17 cellular contexts compared by ENCODE assay signal in genomic region chr14:33979613-33980276, GRCh38. TPM values are rescaled to one million over a fixed set of nuclear protein-coding genes. Genes with fewer than 3 reads are reported as not detected.
DNase-seq lines count a peak whose midpoint lies in the region; ATAC-seq, FAIRE-seq and TF ChIP-seq lines count a peak whose summit lies in the region.
"Had no signal": no experiment of that assay in that cellular context is flagged by ENCODE, and none has a peak within 500 bp of the region (broad histone marks: within the 10 kb centered on the region; RNA-seq: fewer than 3 reads in every experiment).

No MANE protein-coding gene starts in this region.

- ATAC-seq in activated naive CD8-positive, alpha-beta T cell treated with anti-CD3 and anti-CD28 coated beads, Interleukin-2, amount 10 ng/mL, durations not matched to agents 7 days and 5 days (ENCODE audit: low read depth), result no peak
- no peak for ATAC-seq in GM23338
- ATAC-seq in HG03442 (IDR thresholded peaks at IDR 0.05; ENCODE audit: unreplicated experiment), result peak; percentile 73
- ATAC-seq in Right ventricle myocardium inferior, result no peak
- no peak for ATAC-seq in GM21526 (IDR thresholded peaks at IDR 0.05; ENCODE audit: low FRiP score, unreplicated experiment)
- ATAC-seq in naive thymus-derived CD4-positive, alpha-beta T cell, result no peak
- ATAC-seq: SK-N-SH treated with all-trans-retinoic acid at 6 μM for 48 hours had no signal

- peaks cover 14% of the 10 kb centered on the region for H3K4me1 Mint-ChIP-seq in activated naive CD8-positive, alpha-beta T cell treated with anti-CD3 and anti-CD28 coated beads, Interleukin-2, amount 10 ng/mL, durations not matched to agents 7 days and 5 days
- no peaks in the 10 kb centered on the region for H3K4me1 Mint-ChIP-seq in activated naive CD8-positive, alpha-beta T cell treated with anti-CD3 and anti-CD28 coated beads for 36 hours
- H3K4me1 Mint-ChIP-seq in GM23338, result no peaks in the 10 kb centered on the region
- peaks cover 0 to 30% (median 0%) of the 10 kb centered on the region in 7 donors for H3K4me1 Mint-ChIP-seq in naive thymus-derived CD4-positive, alpha-beta T cell

- CTCF ChIA-PET in naive thymus-derived CD4-positive, alpha-beta T cell (lab: Charles Lee), result no interaction called here

- no peak overlapping the region for H3K4me3 ChIP-seq in GM23338
- no peak overlapping the region for H3K4me3 ChIP-seq in naive thymus-derived CD4-positive, alpha-beta T cell (ENCODE audit: low read length)
- H3K4me3 ChIP-seq: skin epidermis had no signal

- no peak overlapping the region for H3K4me2 ChIP-seq in GM23338

- intact Hi-C loops in Right ventricle myocardium inferior (cut with DNase I), result no loop called here
- intact Hi-C loops in naive thymus-derived CD4-positive, alpha-beta T cell (cut with micrococcal nuclease), result no loop called here

- H3K9me3 ChIP-seq in naive thymus-derived CD4-positive, alpha-beta T cell (ENCODE audit: control insufficient read depth in 2 of 3, low read length in 3 of 3), result no peaks in the 10 kb centered on the region

- H3K9me2 ChIP-seq in GM23338 (ENCODE audit: insufficient read depth), result peaks cover 3% of the 10 kb centered on the region; the same call in 1 of the 2 replicates

- peak overlapping the region; percentile 61 for H3K27ac Mint-ChIP-seq in activated naive CD8-positive, alpha-beta T cell treated with anti-CD3 and anti-CD28 coated beads, Interleukin-2, amount 10 ng/mL, durations not matched to agents 7 days and 5 days
- no peak overlapping the region for H3K27ac Mint-ChIP-seq in activated naive CD8-positive, alpha-beta T cell treated with anti-CD3 and anti-CD28 coated beads for 36 hours
- no peak overlapping the region; the same call in 1 of the 2 replicates for H3K27ac Mint-ChIP-seq in GM23338
- no peak overlapping the region for H3K27ac Mint-ChIP-seq in naive thymus-derived CD4-positive, alpha-beta T cell
- H3K27ac Mint-ChIP-seq: activated B cell treated with CpG ODN at 0.5 μM for 24 hours, type B pancreatic cell had no signal

- H3K4me3 Mint-ChIP-seq in activated naive CD8-positive, alpha-beta T cell treated with anti-CD3 and anti-CD28 coated beads, Interleukin-2, amount 10 ng/mL, durations not matched to agents 7 days and 5 days, result no peak overlapping the region
- H3K4me3 Mint-ChIP-seq in activated naive CD8-positive, alpha-beta T cell treated with anti-CD3 and anti-CD28 coated beads for 36 hours, result no peak overlapping the region
- H3K4me3 Mint-ChIP-seq in GM23338, result no peak overlapping the region
- no peak overlapping the region for H3K4me3 Mint-ChIP-seq in naive thymus-derived CD4-positive, alpha-beta T cell
- H3K4me3 Mint-ChIP-seq: activated B cell treated with CpG ODN at 0.5 μM for 24 hours, type B pancreatic cell had no signal

- H3K4me1 ChIP-seq in GM23338 (ENCODE audit: insufficient read depth), result no peaks in the 10 kb centered on the region
- H3K4me1 ChIP-seq in naive thymus-derived CD4-positive, alpha-beta T cell (ENCODE audit: control insufficient read depth in 2 of 2, insufficient read depth in 2 of 2, low read length in 2 of 2), result no peaks in the 10 kb centered on the region

- H2AFZ ChIP-seq in GM23338, result 0 out of 2 replicates have a peak overlapping the region, but pooled peaks have one; percentile 28

- H4K20me1 ChIP-seq in GM23338 (replicated peaks; ENCODE audit: insufficient read depth), result no peaks in the 10 kb centered on the region

- POLR2A ChIA-PET in activated naive CD8-positive, alpha-beta T cell treated with anti-CD3 and anti-CD28 coated beads, Interleukin-2, amount 10 ng/mL, durations not matched to agents 7 days and 5 days (lab: Charles Lee), result interaction anchor here (0.5 to 0.6 kb wide), 3 partner anchors 28 to 161 kb away, joined by 3 to 4 read pairs (median 4); no protein-coding TSS in a partner anchor
- POLR2A ChIA-PET in naive thymus-derived CD4-positive, alpha-beta T cell (lab: Charles Lee), result no interaction called here

- H3K27me3 Mint-ChIP-seq in activated naive CD8-positive, alpha-beta T cell treated with anti-CD3 and anti-CD28 coated beads, Interleukin-2, amount 10 ng/mL, durations not matched to agents 7 days and 5 days, result peaks cover 12% of the 10 kb centered on the region
- H3K27me3 Mint-ChIP-seq in activated naive CD8-positive, alpha-beta T cell treated with anti-CD3 and anti-CD28 coated beads for 36 hours, result peaks cover 5% of the 10 kb centered on the region
- no peaks in the 10 kb centered on the region for H3K27me3 Mint-ChIP-seq in GM23338 (ENCODE audit: insufficient read depth, low read depth, poor library complexity)
- H3K27me3 Mint-ChIP-seq in naive thymus-derived CD4-positive, alpha-beta T cell, result peaks cover 0 to 29% (median 0%) of the 10 kb centered on the region in 5 donors
- H3K27me3 Mint-ChIP-seq: type B pancreatic cell had no signal

- peaks cover 3% of the 10 kb centered on the region for H3K36me3 Mint-ChIP-seq in activated naive CD8-positive, alpha-beta T cell treated with anti-CD3 and anti-CD28 coated beads, Interleukin-2, amount 10 ng/mL, durations not matched to agents 7 days and 5 days
- H3K36me3 Mint-ChIP-seq in activated naive CD8-positive, alpha-beta T cell treated with anti-CD3 and anti-CD28 coated beads for 36 hours, result no peaks in the 10 kb centered on the region
- H3K36me3 Mint-ChIP-seq in GM23338 (ENCODE audit: low read depth), result peaks cover 2% of the 10 kb centered on the region; the same call in 2 of the 3 replicates
- peaks cover 0 to 16% (median 0%) of the 10 kb centered on the region in 5 donors for H3K36me3 Mint-ChIP-seq in naive thymus-derived CD4-positive, alpha-beta T cell
- H3K36me3 Mint-ChIP-seq: type B pancreatic cell had no signal

- no peaks in the 10 kb centered on the region for H3F3A ChIP-seq in GM23338 (replicated peaks; ENCODE audit: low read depth)

- TF ChIP-seq CTCF in GM23338 (conservative IDR thresholded peaks at IDR 0.05; ENCODE audit: low read depth in 2 of 2) (no peak), D721Med (IDR thresholded peaks at IDR 0.05; ENCODE audit: insufficient read depth, missing control alignments) (no peak)

- no peak for DNase-seq in activated naive CD8-positive, alpha-beta T cell treated with anti-CD3 and anti-CD28 coated beads, Interleukin-2, amount 10 ng/mL, durations not matched to agents 7 days and 5 days
- DNase-seq in activated naive CD8-positive, alpha-beta T cell treated with anti-CD3 and anti-CD28 coated beads for 36 hours, result no peak
- DNase-seq in GM23338 (ENCODE audit: low spot score) (no peak), Right ventricle myocardium inferior (ENCODE audit: missing footprints) (no peak), D721Med (ENCODE audit: insufficient read length, low spot score) (no peak)
- no peak for DNase-seq in naive thymus-derived CD4-positive, alpha-beta T cell
- DNase-seq: activated B cell treated with CpG ODN at 0.5 μM for 24 hours, activated T-cell treated with anti-CD3 and anti-CD28 coated beads for 4 hours, DMS 273 treated with DMSO at 0.1 percent for 48 hours, Karpas-422, NCI-H2029, occipital lobe had no signal

- FAIRE-seq in D721Med (lab: Jason Lieb, UNC), result no peak

- no peaks in the 10 kb centered on the region for H3K36me3 ChIP-seq in GM23338 (ENCODE audit: insufficient read depth)
- no peaks in the 10 kb centered on the region for H3K36me3 ChIP-seq in naive thymus-derived CD4-positive, alpha-beta T cell (ENCODE audit: control insufficient read depth in 2 of 3, insufficient read depth in 3 of 3, low read length in 3 of 3)

- H3K79me2 ChIP-seq in GM23338 (replicated peaks; ENCODE audit: insufficient read depth), result no peaks in the 10 kb centered on the region

- peaks cover 2% of the 10 kb centered on the region for H3K9me3 Mint-ChIP-seq in activated naive CD8-positive, alpha-beta T cell treated with anti-CD3 and anti-CD28 coated beads, Interleukin-2, amount 10 ng/mL, durations not matched to agents 7 days and 5 days
- peaks cover 3% of the 10 kb centered on the region for H3K9me3 Mint-ChIP-seq in activated naive CD8-positive, alpha-beta T cell treated with anti-CD3 and anti-CD28 coated beads for 36 hours
- peaks cover 9% of the 10 kb centered on the region; the same call in 2 of the 3 replicates for H3K9me3 Mint-ChIP-seq in GM23338
- H3K9me3 Mint-ChIP-seq in naive thymus-derived CD4-positive, alpha-beta T cell, result peaks cover 0 to 11% (median under 1%) of the 10 kb centered on the region in 11 donors
- H3K9me3 Mint-ChIP-seq: type B pancreatic cell had no signal

- no peak overlapping the region for H3K27ac ChIP-seq in GM23338 (ENCODE audit: low read depth)
- H3K27ac ChIP-seq in naive thymus-derived CD4-positive, alpha-beta T cell (ENCODE audit: low read depth, low read length), result no peak overlapping the region
- H3K27ac ChIP-seq: skin epidermis had no signal

- H3K27me3 ChIP-seq in GM23338 (ENCODE audit: insufficient read depth), result no peaks in the 10 kb centered on the region
- H3K27me3 ChIP-seq in naive thymus-derived CD4-positive, alpha-beta T cell (ENCODE audit: control insufficient read depth in 2 of 2, insufficient read depth in 2 of 2, low read length in 2 of 2), result no peaks in the 10 kb centered on the region

TF ChIP-seq in GM23338, 12 proteins besides CTCF, POLR2A, EP300 and RAD21:
- TF ChIP-seq JUNB (IDR thresholded peaks at IDR 0.05; ENCODE audit: unreplicated experiment) (no peak), CREB1 (CRISPR knock-in tag; IDR thresholded peaks at IDR 0.05; ENCODE audit: low read depth) (no peak), ZNF331 (CRISPR knock-in tag; IDR thresholded peaks at IDR 0.05; ENCODE audit: low read depth) (no peak), EZH2phosphoT487 (IDR thresholded peaks at IDR 0.05; ENCODE audit: unreplicated experiment) (no peak), EZH2 (IDR thresholded peaks at IDR 0.05; ENCODE audit: low read depth, unreplicated experiment) (no peak), POLR2AphosphoS5 (IDR thresholded peaks at IDR 0.05; ENCODE audit: low read depth) (no peak), ETS1 (IDR thresholded peaks at IDR 0.05) (no peak)

RNA-seq across cellular contexts. Expression of gene EGLN3, which starts 28.9 kb away (rescaled TPM):
- total RNA-seq in activated naive CD8-positive, alpha-beta T cell treated with anti-CD3 and anti-CD28 coated beads, Interleukin-2, amount 10 ng/mL, durations not matched to agents 7 days and 5 days, result 10 to 100 TPM; 12.8 to 14.4 TPM
- total RNA-seq in activated naive CD8-positive, alpha-beta T cell treated with anti-CD3 and anti-CD28 coated beads for 36 hours, result 1 to 10 TPM; 1.4 to 1.7 TPM
- 42.9 and 44.4 TPM in 2 replicates for total RNA-seq in GM23338 (2014; rRNA removed; shearing (Covaris generic))
- 26.0 and 26.8 TPM in 2 replicates for polyA plus RNA-seq in GM23338 (2016; fragmentation: Nextera tagmentation; extraction: Ambion mirVana)
- total RNA-seq in Right ventricle myocardium inferior, result 136 TPM
- total RNA-seq in naive thymus-derived CD4-positive, alpha-beta T cell, result 10 to 100 TPM in 1 of 5 experiments, 1 to 10 TPM in 3, under 1 TPM in 1; 0.97 to 96.5 (median 1.3) TPM
- polyA plus RNA-seq in naive thymus-derived CD4-positive, alpha-beta T cell, result 1 to 10 TPM in 1 of 2 donors, under 1 TPM in 1; 0.71 to 1.5 TPM
